8 cellular contexts compared by ENCODE assay signal in the genomic region with DNA sequence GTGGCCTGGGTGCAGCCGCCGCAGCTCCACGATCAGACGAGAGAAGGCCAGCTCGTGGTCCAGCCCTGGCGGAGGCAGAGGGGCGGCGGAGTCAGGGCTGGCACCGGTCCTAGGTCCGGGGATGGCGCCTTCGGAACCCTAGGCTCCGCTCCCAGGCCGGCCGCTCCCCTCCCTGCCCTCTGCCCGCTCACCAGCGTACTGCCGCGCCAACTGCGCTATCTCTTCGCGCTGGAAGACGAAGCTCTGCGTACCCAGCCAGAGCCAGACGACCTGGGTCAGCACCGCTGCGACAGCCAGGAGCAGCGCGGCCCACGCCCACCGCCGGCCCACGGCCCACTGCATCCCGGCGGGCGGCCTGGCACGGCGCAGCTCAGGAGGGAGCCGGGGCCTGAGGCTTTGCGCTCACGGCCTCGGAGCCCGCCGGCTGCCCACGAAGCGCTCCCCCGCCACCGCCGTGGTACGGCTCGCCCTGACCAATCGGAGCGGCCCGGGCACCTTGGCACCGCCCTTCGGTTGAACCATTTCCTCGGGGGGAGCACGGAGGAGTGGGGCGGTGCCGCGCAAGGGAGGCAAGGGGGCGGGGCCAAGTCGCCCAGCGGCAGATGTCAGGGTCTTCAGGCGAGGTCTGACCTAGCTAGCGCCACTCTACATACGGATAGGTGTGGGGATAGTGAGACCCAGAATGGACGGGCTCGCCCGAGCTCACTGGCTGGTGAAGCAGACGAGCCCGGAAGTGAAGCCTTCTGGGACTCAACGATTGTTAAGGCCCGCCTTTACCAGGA. TPM values are rescaled to one million over a fixed set of nuclear protein-coding genes. Genes with fewer than 3 reads are reported as not detected.
A peak's percentile ranks its signal among the peaks of the same experiment; 100 is the strongest.
DNase-seq lines count a peak whose midpoint lies in the region; ATAC-seq and TF ChIP-seq lines count a peak whose summit lies in the region.

A gene (minus strand): TSS at position 432 of the 782 bp plus-strand sequence. CDS start 90 bp downstream, at position 342.

- peaks cover 0 to 3% (median 0%) of the 10 kb centered on the region in 3 donors for H3K27me3 Mint-ChIP-seq in immature natural killer cell (ENCODE audit: low read depth in 3 of 3)

- H3K4me3 Mint-ChIP-seq in immature natural killer cell, result peak within 1 kb of the TSS; percentile 87 to 91 (median 89)

- in situ Hi-C loops in GM18951 (cut with MboI; ENCODE audit: low sequenced_read_pairs, unreplicated experiment), result no loop called here

- H3K9me3 Mint-ChIP-seq in immature natural killer cell, result no peaks in the 10 kb centered on the region

- peak; percentile 89 for TF ChIP-seq POLR2A in GM18951 (IDR thresholded peaks at IDR 0.05; ENCODE audit: extremely low read depth, insufficient read depth, insufficient read length)

- peak within 1 kb of the TSS; percentile 92 to 97 (median 93) for H3K27ac Mint-ChIP-seq in immature natural killer cell

- peaks cover 0 to 3% (median 0%) of the 10 kb centered on the region in 3 donors for H3K36me3 Mint-ChIP-seq in immature natural killer cell

- DNase-seq in AG08395 (ENCODE audit: low spot score) (peak; percentile 96), NCI-H345 (lab: John Stamatoyannopoulos, UW) (peak; percentile 93), caudate nucleus (lab: John Stamatoyannopoulos, UW) (peak; percentile 54 to 96 (median 91)), immature natural killer cell (peak; percentile 95 to 96 (median 96)), smooth muscle cell of the brain vasculature (ENCODE audit: low read depth, low spot score) (peak; percentile 75)
- DNase-seq in activated CD4-positive, CD25-positive, alpha-beta regulatory T cell (lab: John Stamatoyannopoulos, UW), result peak; percentile 85 to 90 (median 88)

- peak; percentile 93 for ATAC-seq in HG03280 (IDR thresholded peaks at IDR 0.05; ENCODE audit: unreplicated experiment)

- peaks cover 32 to 44% of the 10 kb centered on the region in 2 donors for H3K4me1 Mint-ChIP-seq in immature natural killer cell

- H3K27ac ChIP-seq in caudate nucleus (ENCODE audit: low read depth, low read length), result peak within 1 kb of the TSS; percentile 90

RNA-seq across cellular contexts. Expression of the gene that starts here (rescaled TPM):
- 100 to 1,000 TPM in 1 of 3 donors, 10 to 100 TPM in 2; 75.8 to 135 (median 85.2) TPM for polyA plus RNA-seq in immature natural killer cell

Comparison
In these comparisons a context has a peak if more than half of its experiments do, and no peak if none do; other contexts are left out.
1. Peak in every context shown above with its lines: DNase-seq, ATAC-seq and H3K27ac ChIP-seq.